In the genomic region with DNA sequence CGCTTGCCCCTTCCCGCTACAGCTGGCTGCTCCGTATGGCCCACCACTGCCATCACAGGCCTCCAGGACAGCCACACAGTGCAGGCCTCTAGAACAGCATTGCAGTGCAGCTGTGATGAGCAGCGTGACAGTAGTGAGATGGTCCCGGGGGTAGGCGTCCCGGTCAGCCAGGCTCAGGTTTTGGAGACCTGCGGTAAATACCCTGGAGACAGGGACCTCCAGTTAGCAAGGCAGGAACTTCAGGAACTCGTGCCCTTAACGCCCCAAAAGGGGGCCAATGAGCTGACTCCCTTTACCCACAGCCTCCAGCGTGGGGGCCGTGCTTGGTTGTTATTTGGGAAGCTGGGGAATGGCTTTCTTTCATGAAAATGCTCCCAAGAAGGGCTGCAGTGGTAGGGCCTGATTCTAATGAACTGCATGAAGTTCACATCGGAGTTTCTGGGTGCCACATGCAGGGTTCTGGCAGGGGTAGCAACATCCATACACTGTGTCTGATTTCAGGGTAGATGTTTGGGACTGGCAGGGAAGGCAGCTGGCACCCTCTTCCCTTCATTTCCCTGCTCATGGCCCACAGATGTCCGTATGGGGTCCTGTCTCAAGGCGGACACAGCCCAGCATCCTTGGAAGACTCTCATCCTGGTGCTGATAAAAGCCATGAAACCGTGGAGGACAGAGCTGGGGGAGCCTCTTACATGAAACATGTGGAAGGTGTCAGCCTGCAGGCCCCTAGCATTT, we compare ENCODE assay signal across 17 cellular contexts.
"Had no signal": no experiment of that assay in that cellular context is flagged by ENCODE, and none has a peak within 500 bp of the region (broad histone marks: within the 10 kb centered on the region; RNA-seq: fewer than 3 reads in every experiment).

No MANE protein-coding gene starts in this region.

- H3K27ac Mint-ChIP-seq: activated CD8-positive, alpha-beta T cell treated with anti-CD3 and anti-CD28 coated beads for 36 hours; activated naive CD8-positive, alpha-beta T cell; stimulated activated memory B cell treated with anti-CD40 and anti-IgM and Interleukin-4, amounts not matched to agents 10 μg/mL and 1 μg/mL and 100 μg/mL, for 72 hours; T-helper 1 cell treated with Interleukin-12 subunit alpha and Interleukin-12 subunit beta and Interleukin-4 antibody, amounts not matched to agents 30 μg/mL and 1 μg/mL, for 36 hours had no signal

- H3K27me3 Mint-ChIP-seq: activated CD8-positive, alpha-beta T cell treated with anti-CD3 and anti-CD28 coated beads for 36 hours; activated naive CD8-positive, alpha-beta T cell had no signal

- DNase-seq: activated CD4-positive, alpha-beta T cell treated with anti-CD3 and anti-CD28 coated beads for 4 hours; activated CD8-positive, alpha-beta T cell treated with anti-CD3 and anti-CD28 coated beads for 36 hours; activated gamma-delta T cell treated with Interleukin-2 at 50 U/mL for 16 hours; amniotic stem cell; caudate nucleus; esophagus squamous epithelium; hypothalamus; left ventricle myocardium superior; mesenchymal stem cell; occipital lobe; stimulated activated CD4-positive, alpha-beta T cell treated with anti-CD3 and anti-CD28 coated beads, Interleukin-2, amount 100 ng/mL, for 24 hours; thyroid gland had no signal

- H3K9me3 ChIP-seq: esophagus squamous epithelium, psoas muscle, thyroid gland had no signal

- H3K4me1 Mint-ChIP-seq: stimulated activated memory B cell treated with anti-CD40 and anti-IgM and Interleukin-4, amounts not matched to agents 10 μg/mL and 1 μg/mL and 100 μg/mL, for 72 hours had no signal

- H3K4me3 Mint-ChIP-seq: activated CD8-positive, alpha-beta T cell treated with anti-CD3 and anti-CD28 coated beads for 36 hours; activated naive CD8-positive, alpha-beta T cell; stimulated activated memory B cell treated with anti-CD40 and anti-IgM and Interleukin-4, amounts not matched to agents 10 μg/mL and 1 μg/mL and 100 μg/mL, for 72 hours; T-helper 1 cell treated with Interleukin-12 subunit alpha and Interleukin-12 subunit beta and Interleukin-4 antibody, amounts not matched to agents 30 μg/mL and 1 μg/mL, for 36 hours had no signal

- H3K36me3 Mint-ChIP-seq: activated naive CD8-positive, alpha-beta T cell; stimulated activated memory B cell treated with anti-CD40 and anti-IgM and Interleukin-4, amounts not matched to agents 10 μg/mL and 1 μg/mL and 100 μg/mL, for 72 hours had no signal

- ATAC-seq: activated CD8-positive, alpha-beta T cell treated with anti-CD3 and anti-CD28 coated beads for 36 hours; left ventricle myocardium superior; psoas muscle; sciatic nerve; stimulated activated memory B cell treated with anti-CD40 and anti-IgM and Interleukin-4, amounts not matched to agents 10 μg/mL and 1 μg/mL and 100 μg/mL, for 72 hours had no signal

- H3K4me3 ChIP-seq: esophagus squamous epithelium, psoas muscle, thyroid gland had no signal

- H3K9me3 Mint-ChIP-seq: activated CD8-positive, alpha-beta T cell treated with anti-CD3 and anti-CD28 coated beads for 36 hours; stimulated activated memory B cell treated with anti-CD40 and anti-IgM and Interleukin-4, amounts not matched to agents 10 μg/mL and 1 μg/mL and 100 μg/mL, for 72 hours; T-helper 1 cell treated with Interleukin-12 subunit alpha and Interleukin-12 subunit beta and Interleukin-4 antibody, amounts not matched to agents 30 μg/mL and 1 μg/mL, for 36 hours had no signal

- H3K36me3 ChIP-seq: esophagus squamous epithelium, thyroid gland had no signal

- H3K27ac ChIP-seq: esophagus squamous epithelium, psoas muscle, thyroid gland had no signal

- H3K27me3 ChIP-seq: thyroid gland had no signal

- H3K4me1 ChIP-seq: psoas muscle, thyroid gland had no signal
